In the genomic region with DNA sequence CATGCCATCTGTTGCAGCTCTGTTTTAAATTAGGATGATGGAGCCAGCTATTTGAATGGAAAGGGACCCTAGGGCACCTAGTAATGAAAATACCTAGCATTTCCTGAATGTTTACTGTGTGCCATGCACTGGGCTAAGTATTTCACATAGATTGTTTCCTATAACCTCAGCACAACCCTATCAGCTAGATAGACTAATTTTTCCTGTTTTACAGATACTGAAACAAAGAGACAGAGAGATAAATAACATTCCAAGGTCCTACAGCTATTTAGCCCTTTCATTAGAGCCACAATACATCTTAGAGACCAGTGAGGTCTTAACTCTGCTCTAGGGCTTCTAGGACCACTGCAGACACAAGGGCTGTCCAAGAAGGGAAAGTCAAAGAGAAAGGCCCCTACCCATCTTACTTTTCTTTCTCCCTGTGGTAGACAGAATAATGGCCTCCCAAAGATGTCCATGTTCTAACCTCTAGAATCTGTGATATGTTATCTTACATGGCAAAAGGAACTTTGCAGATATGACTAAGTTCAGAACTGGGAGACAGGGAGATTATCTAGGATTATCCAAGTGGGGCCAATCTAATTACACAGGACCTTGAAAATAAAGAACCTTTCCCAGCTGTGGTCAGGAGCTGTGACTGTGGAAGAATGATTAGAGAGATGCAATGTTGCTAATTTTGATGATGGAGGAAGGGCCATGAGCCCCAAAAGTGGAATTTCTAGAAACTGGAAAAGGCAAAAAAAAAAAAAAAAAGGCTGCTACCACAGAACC, we compare ENCODE assay signal across 18 cellular contexts.
"Had no signal": no experiment of that assay in that cellular context is flagged by ENCODE, and none has a peak within 500 bp of the region (broad histone marks: within the 10 kb centered on the region; RNA-seq: fewer than 3 reads in every experiment).

No MANE protein-coding gene starts in this region.

- H3K9me3 Mint-ChIP-seq: activated T-helper 17 cell treated with anti-CD3 and anti-CD28 coated beads, Interleukin-2, amount 50 U/mL, for 72 hours; WTC11 had no signal

- ATAC-seq: activated T-helper 17 cell treated with anti-CD3 and anti-CD28 coated beads, Interleukin-2, amount 50 U/mL, for 72 hours; gastrocnemius medialis; heart right ventricle; T-cell; WTC11 had no signal

- H3K36me3 Mint-ChIP-seq: naive B cell, T-cell had no signal

- H3K27ac Mint-ChIP-seq: activated T-helper 17 cell treated with anti-CD3 and anti-CD28 coated beads, Interleukin-2, amount 50 U/mL, for 72 hours; naive B cell; T-cell; WTC11 had no signal

- H3K27ac ChIP-seq: adrenal gland, gastrocnemius medialis, stomach, thoracic aorta had no signal

- H3K36me3 ChIP-seq: adrenal gland, gastrocnemius medialis, heart right ventricle, prostate gland, stomach, thoracic aorta had no signal

- H3K4me3 Mint-ChIP-seq: activated T-helper 17 cell treated with anti-CD3 and anti-CD28 coated beads, Interleukin-2, amount 50 U/mL, for 72 hours; naive B cell; T-cell; WTC11 had no signal

- H3K9me3 ChIP-seq: adrenal gland, gastrocnemius medialis, heart right ventricle, prostate gland, stomach, thoracic aorta had no signal

- DNase-seq: activated CD4-positive, alpha-beta T cell treated with anti-CD3 and anti-CD28 coated beads, Interleukin-2, amount 50 U/mL, for 1 hour; activated naive CD4-positive, alpha-beta T cell treated with anti-CD3 and anti-CD28 coated beads, Interleukin-2, amount 50 U/mL, for 16 hours; activated T-cell treated with anti-CD3 and anti-CD28 coated beads for 4 hours; adrenal gland; central memory CD4-positive, alpha-beta T cell; cortex of kidney; effector memory CD4-positive, alpha-beta T cell; gastrocnemius medialis; heart right ventricle; naive B cell; stomach; T-cell; T1000 had no signal

- H3K27me3 ChIP-seq: adrenal gland, gastrocnemius medialis, heart right ventricle, stomach had no signal

- H3K4me3 ChIP-seq: adrenal gland, gastrocnemius medialis, heart right ventricle, prostate gland, skin epidermis, stomach, thoracic aorta had no signal

- H3K4me1 Mint-ChIP-seq: activated T-helper 17 cell treated with anti-CD3 and anti-CD28 coated beads, Interleukin-2, amount 50 U/mL, for 72 hours; naive B cell; T-cell had no signal
